13 cellular contexts compared by ENCODE assay signal in the genomic region with DNA sequence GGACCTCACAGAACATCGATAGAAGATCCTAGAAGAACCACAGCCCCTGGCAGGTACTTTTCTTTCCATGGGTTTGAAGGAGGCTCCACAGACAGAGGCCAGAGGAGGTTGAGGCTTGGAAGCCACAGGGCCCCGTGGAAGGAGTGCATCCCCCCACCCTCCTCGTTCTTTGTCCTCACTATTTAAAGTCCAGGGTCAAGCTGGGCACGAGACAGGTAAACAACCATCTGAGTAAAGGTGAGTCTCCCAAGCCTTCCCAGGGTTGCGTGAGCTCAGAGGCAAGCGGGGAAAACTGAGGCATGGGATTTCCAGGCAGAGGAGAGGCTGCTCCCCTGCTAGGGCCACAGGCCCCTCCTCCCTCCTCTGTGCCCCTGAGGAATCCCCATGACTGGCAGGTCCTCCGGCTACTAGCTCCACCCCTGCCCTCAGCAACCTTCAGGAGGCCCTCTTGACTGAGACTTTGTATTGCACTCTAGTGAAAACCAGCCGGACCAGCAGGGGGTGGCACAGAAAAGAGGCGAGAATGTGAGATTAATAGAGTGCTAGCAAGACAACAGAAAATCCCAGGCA. TPM values are rescaled to one million over a fixed set of nuclear protein-coding genes. Genes with fewer than 3 reads are reported as not detected.
A peak's percentile ranks its signal among the peaks of the same experiment; 100 is the strongest.
DNase-seq lines count a peak whose midpoint lies in the region; ATAC-seq, FAIRE-seq and TF ChIP-seq lines count a peak whose summit lies in the region.
"Had no signal": no experiment of that assay in that cellular context is flagged by ENCODE, and none has a peak within 500 bp of the region (broad histone marks: within the 10 kb centered on the region; RNA-seq: fewer than 3 reads in every experiment).

No MANE protein-coding gene starts in this region.

- no TSS peak for BruUV-seq in K562 (replicated peaks; lab: Mats Ljungman, UMichigan)

- TF ChIP-seq POLR2A in NB4 (IDR thresholded peaks at IDR 0.05; ENCODE audit: extremely low read depth, insufficient read length), result no peak
- no peak for TF ChIP-seq POLR2A in K562 (conservative IDR thresholded peaks at IDR 0.05)

- in situ Hi-C loops in K562 (cut with MboI), result no loop called here

- H3K27me3 ChIP-seq in K562 (ENCODE audit: control insufficient read depth in 2 of 2, insufficient read depth in 2 of 2, low read length in 2 of 2) (no peaks in the 10 kb centered on the region), neutrophil (no peaks in the 10 kb centered on the region), psoas muscle (ENCODE audit: insufficient read depth in 3 of 3, low read length in 2 of 3) (peaks cover 0 to 5% (median 0%) of the 10 kb centered on the region in 3 donors), dorsolateral prefrontal cortex (no peaks in the 10 kb centered on the region)
- H3K27me3 ChIP-seq: suprapubic skin had no signal

- peaks cover 4% of the 10 kb centered on the region for H3K9me1 ChIP-seq in K562 (ENCODE audit: control insufficient read depth, insufficient read depth, low read length)

- DNase-seq in GM20000 (ENCODE audit: low spot score) (peak; percentile 26), NB4 (ENCODE audit: low read depth) (peak; percentile 68), K562 (ENCODE audit: extremely low read depth in 1 of 4, low spot score in 3 of 4) (peak; percentile 66 to 73 (median 72)), RCC 7860 (ENCODE audit: low spot score) (no peak), psoas muscle (no peak), dorsolateral prefrontal cortex (no peak)
- DNase-seq: stimulated activated CD4-positive, alpha-beta T cell treated with anti-CD3 and anti-CD28 coated beads, Interleukin-4, amount 100 ng/mL, for 1 hour had no signal

- H3K9me3 ChIP-seq in K562 (replicated peaks; ENCODE audit: control insufficient read depth, insufficient read depth, low read depth, low read length) (no peaks in the 10 kb centered on the region), neutrophil (no peaks in the 10 kb centered on the region), psoas muscle (no peaks in the 10 kb centered on the region)
- H3K9me3 ChIP-seq: suprapubic skin had no signal

- H4K20me1 ChIP-seq in K562 (replicated peaks; ENCODE audit: control insufficient read depth, insufficient read depth, low read length), result no peaks in the 10 kb centered on the region

- CTCF ChIA-PET in K562 (lab: Yijun Ruan, JAX; ENCODE audit: low intra/inter-chr PET ratio), result no interaction called here

- POLR2A ChIA-PET in K562 (lab: Yijun Ruan, JAX), result interaction anchor here (0.7 to 1.0 kb wide), 5 partner anchors 8 to 24 kb away, joined by 3 to 4 read pairs (median 3); a partner anchor contains a TSS

- H3K27ac ChIP-seq in K562 (ENCODE audit: extremely low read depth, low read depth, low read length) (peak overlapping the region; percentile 32; the same call in 2 of the 3 replicates), neutrophil (peak overlapping the region; percentile 72), psoas muscle (no peak overlapping the region), dorsolateral prefrontal cortex (no peak overlapping the region)
- H3K27ac ChIP-seq: RWPE1, suprapubic skin had no signal

- H3K4me3 ChIP-seq in NB4 (ENCODE audit: low read depth, low read length), result no peak overlapping the region
- no peak overlapping the region for H3K4me3 ChIP-seq in K562
- peak overlapping the region in 1 of 2 experiments; percentile 38 for H3K4me3 ChIP-seq in neutrophil (ENCODE audit: low read depth in 1 of 2, low read length in 1 of 2)
- H3K4me3 ChIP-seq in psoas muscle, result no peak overlapping the region
- no peak overlapping the region for H3K4me3 ChIP-seq in dorsolateral prefrontal cortex
- H3K4me3 ChIP-seq: suprapubic skin had no signal

- peak; percentile 79 for FAIRE-seq in K562 (lab: Jason Lieb, UNC)
- FAIRE-seq in RCC 7860 (lab: Jason Lieb, UNC), result no peak
- FAIRE-seq: endothelial cell of umbilical vein had no signal

- H3K4me1 ChIP-seq in K562 (replicated peaks in 1 of 2; ENCODE audit: control insufficient read depth in 2 of 2, insufficient read depth in 2 of 2, low read length in 2 of 2) (peaks cover 11 to 22% of the 10 kb centered on the region in 2 experiments), neutrophil (ENCODE audit: control insufficient read depth in 1 of 2, insufficient read depth in 1 of 2, low read depth in 1 of 2, low read length in 1 of 2) (peaks cover 27 to 34% of the 10 kb centered on the region in 2 experiments), psoas muscle (no peaks in the 10 kb centered on the region)

- H3K9ac ChIP-seq in K562 (ENCODE audit: insufficient read depth in 1 of 2, low read depth in 2 of 2, low read length in 2 of 2), result peak overlapping the region in 1 of 2 experiments; percentile 89; a peak in 1 of 4 replicates

- peak overlapping the region; percentile 87 for H2AFZ ChIP-seq in K562 (ENCODE audit: low read depth, low read length)

- peak in 1 of 2 experiments; percentile 25; a peak in 1 of 4 replicates for TF ChIP-seq RAD21 in K562 (CRISPR knock-in tag; conservative IDR thresholded peaks at IDR 0.05 in 1 of 2, IDR thresholded peaks at IDR 0.05 in 1 of 2)

- TF ChIP-seq CTCF in GM20000 (IDR thresholded peaks at IDR 0.05; ENCODE audit: extremely low read depth, missing control alignments) (no peak), NB4 (IDR thresholded peaks at IDR 0.05; ENCODE audit: low read depth, low read length) (no peak), K562 (IDR thresholded peaks at IDR 0.05 in 2 of 3, conservative IDR thresholded peaks at IDR 0.05 in 1 of 3; ENCODE audit: insufficient read depth in 2 of 3, low read depth in 1 of 3, low read length in 3 of 3) (peak; percentile 49 to 63 (median 63)), neutrophil (IDR thresholded peaks at IDR 0.05) (no peak), psoas muscle (IDR thresholded peaks at IDR 0.05) (no peak), dorsolateral prefrontal cortex (IDR thresholded peaks at IDR 0.05 in 54 of 56, conservative IDR thresholded peaks at IDR 0.05 in 2 of 56; ENCODE audit: low read depth in 1 of 56, partially characterized antibody in 56 of 56) (no peak)

- no peak for TF ChIP-seq EP300 in K562 (IDR thresholded peaks at IDR 0.05; ENCODE audit: low read length)

- ATAC-seq in K562 (peak; percentile 82), psoas muscle (no peak), HG02970 (IDR thresholded peaks at IDR 0.05; ENCODE audit: low FRiP score, unreplicated experiment) (no peak)
- ATAC-seq: natural killer cell treated with Interleukin-12 subunit alpha and Interleukin-12 subunit beta and Interleukin-15 and Interleukin-18, amount 100 ng/mL, for 72 hours had no signal

- H3K4me2 ChIP-seq in K562 (ENCODE audit: insufficient read depth, low read length), result peak overlapping the region; percentile 33

- intact Hi-C loops in K562 (cut with micrococcal nuclease), result no loop called here
- intact Hi-C loops in psoas muscle (cut with DNase I), result no loop called here
- intact Hi-C loops in dorsolateral prefrontal cortex (cut with DNase I), result no loop called here

- no peaks in the 10 kb centered on the region for H3K36me3 ChIP-seq in K562 (ENCODE audit: control insufficient read depth, insufficient read depth, low read length)
- H3K36me3 ChIP-seq in neutrophil, result peaks cover 7% of the 10 kb centered on the region
- H3K36me3 ChIP-seq in psoas muscle (ENCODE audit: insufficient read depth in 1 of 2, low read depth in 1 of 2), result no peaks in the 10 kb centered on the region
- H3K36me3 ChIP-seq: suprapubic skin had no signal

- WGBS in K562 (ENCODE audit: insufficient coverage, low coverage, missing lambda C conversion rate), result 57% methylated on average over 8 of the region's 9 CpGs
- WGBS in psoas muscle, 3 donors, result 65 to 74% (median 70%) methylated on average over 9 of the region's 9 CpGs

- H3K79me2 ChIP-seq in K562 (ENCODE audit: control insufficient read depth, insufficient read depth, low read length), result no peaks in the 10 kb centered on the region

RNA-seq across cellular contexts. Expression of a gene that starts 0.9 kb away (rescaled TPM):
- total RNA-seq in K562 (2011; cell fraction: chromatin; rRNA removed; ENCODE audit: low replicate concordance), result 1.3 and 2.9 TPM in 2 replicates
- total RNA-seq in K562 (2011; cell fraction: nucleolus; rRNA removed), result 2.6 and 3.0 TPM in 2 replicates
- total RNA-seq in K562 (2011; cell fraction: nucleoplasm; rRNA removed), result 1.5 and 2.9 TPM in 2 replicates
- total RNA-seq in K562 (2014; rRNA removed) (1.8 and 3.2 TPM in 2 replicates), K562 (2014; rRNA removed; fragmentation: Illumina TruSeq; extraction: Trizol) (0.64 and 0.73 TPM in 2 replicates), K562 (2015; rRNA removed; fragmentation: Illumina TruSeq; extraction: Trizol) (1.6 and 1.9 TPM in 2 replicates), K562 (2021) (1.1 and 1.2 TPM in 2 replicates), psoas muscle (1 to 10 TPM in 1 of 4 donors, under 1 TPM in 2, not detected in 1; 0.34 to 1.5 (median 0.52) TPM), dorsolateral prefrontal cortex (1 to 10 TPM in 116 of 120 experiments, under 1 TPM in 4; 0.30 to 8.4 (median 2.7) TPM)
- polyA plus RNA-seq in K562 (2011; rRNA removed) (0.39 and 0.92 TPM in 2 replicates), K562 (2014; fragmentation: Illumina TruSeq; extraction: Trizol) (1.3 and 2.1 TPM in 2 replicates), K562 (2014; fragmentation: Nextera tagmentation; extraction: Ambion mirVana) (1 to 10 TPM; 2.4 to 2.9 TPM), K562 (2014; rRNA removed) (1.5 and 1.7 TPM in 2 replicates), psoas muscle (under 1 TPM in 2 of 3 donors, not detected in 1; 0.09 to 0.34 TPM)
- polyA plus RNA-seq in K562 (2011; cell fraction: cytosol; rRNA removed), result 0.27 and 1.2 TPM in 2 replicates
- 1.2 and 3.8 TPM in 2 replicates for polyA plus RNA-seq in K562 (2011; cell fraction: nucleus; rRNA removed)
- 2.4 and 5.4 TPM in 2 replicates for polyA plus RNA-seq in K562 (2012)
- 0.46 TPM in 1 of 2 replicates, not detected in the other for polyA minus RNA-seq in K562 (2011; rRNA and poly(A)+ RNA removed)
- not detected in 2 replicates for polyA minus RNA-seq in K562 (2011; cell fraction: cytosol; rRNA and poly(A)+ RNA removed)
- polyA minus RNA-seq in K562 (2011; cell fraction: nucleus; rRNA and poly(A)+ RNA removed), result 0.22 and 0.67 TPM in 2 replicates
- total RNA-seq: endothelial cell of umbilical vein, suprapubic skin had no signal
- polyA plus RNA-seq: endothelial cell of umbilical vein had no signal

RNA-seq across cellular contexts. Expression of a gene that starts 12.1 kb away (rescaled TPM):
- total RNA-seq in K562 (2011; cell fraction: chromatin; rRNA removed; ENCODE audit: low replicate concordance), result 2.1 and 6.2 TPM in 2 replicates
- 3.9 and 4.2 TPM in 2 replicates for total RNA-seq in K562 (2011; cell fraction: nucleolus; rRNA removed)
- total RNA-seq in K562 (2011; cell fraction: nucleoplasm; rRNA removed), result 3.4 and 4.7 TPM in 2 replicates
- 21.2 and 30.2 TPM in 2 replicates for total RNA-seq in K562 (2014; rRNA removed)
- 9.6 and 11.6 TPM in 2 replicates for total RNA-seq in K562 (2014; rRNA removed; fragmentation: Illumina TruSeq; extraction: Trizol)
- 21.3 and 22.4 TPM in 2 replicates for total RNA-seq in K562 (2015; rRNA removed; fragmentation: Illumina TruSeq; extraction: Trizol)
- 15.3 and 15.6 TPM in 2 replicates for total RNA-seq in K562 (2021)
- polyA plus RNA-seq in K562 (2011; rRNA removed), result 2.9 and 3.4 TPM in 2 replicates
- 2.2 and 6.1 TPM in 2 replicates for polyA plus RNA-seq in K562 (2011; cell fraction: cytosol; rRNA removed)
- 1.7 and 5.0 TPM in 2 replicates for polyA plus RNA-seq in K562 (2011; cell fraction: nucleus; rRNA removed)
- 25.2 and 83.2 TPM in 2 replicates for polyA plus RNA-seq in K562 (2012)
- 30.1 and 33.7 TPM in 2 replicates for polyA plus RNA-seq in K562 (2014; fragmentation: Illumina TruSeq; extraction: Trizol)
- polyA plus RNA-seq in K562 (2014; fragmentation: Nextera tagmentation; extraction: Ambion mirVana), result 10 to 100 TPM; 16.6 to 22.9 TPM
- polyA plus RNA-seq in K562 (2014; rRNA removed), result 15.6 and 15.8 TPM in 2 replicates
- 0.67 and 0.99 TPM in 2 replicates for polyA minus RNA-seq in K562 (2011; rRNA and poly(A)+ RNA removed)
- polyA minus RNA-seq in K562 (2011; cell fraction: cytosol; rRNA and poly(A)+ RNA removed), result 0.46 and 0.57 TPM in 2 replicates
- polyA minus RNA-seq in K562 (2011; cell fraction: nucleus; rRNA and poly(A)+ RNA removed), result 1.2 and 1.3 TPM in 2 replicates
- total RNA-seq in psoas muscle, result 10 to 100 TPM in 3 of 4 donors, 1 to 10 TPM in 1; 8.1 to 22.8 (median 13.4) TPM
- 1 to 10 TPM; 2.8 to 6.3 (median 3.5) TPM for polyA plus RNA-seq in psoas muscle
- total RNA-seq in dorsolateral prefrontal cortex, result 10 to 100 TPM in 119 of 120 experiments, 1 to 10 TPM in 1; 9.8 to 53.1 (median 32.5) TPM

RNA-seq across cellular contexts. Expression of a gene that starts 40.1 kb away (rescaled TPM):
- total RNA-seq in K562 (2011; cell fraction: chromatin; rRNA removed; ENCODE audit: low replicate concordance), result 0.28 and 2.5 TPM in 2 replicates
- 0.66 TPM in 1 of 2 replicates, not detected in the other for total RNA-seq in K562 (2011; cell fraction: nucleolus; rRNA removed)
- total RNA-seq in K562 (2011; cell fraction: nucleoplasm; rRNA removed), result 0.61 and 0.88 TPM in 2 replicates
- total RNA-seq in K562 (2014; rRNA removed) (not detected in 2 replicates), K562 (2014; rRNA removed; fragmentation: Illumina TruSeq; extraction: Trizol) (not detected in 2 replicates), K562 (2015; rRNA removed; fragmentation: Illumina TruSeq; extraction: Trizol) (not detected in 2 replicates), K562 (2021) (not detected in 2 replicates), psoas muscle (under 1 TPM in 1 of 4 donors, not detected in 3; 0.78 TPM), dorsolateral prefrontal cortex (1 to 10 TPM in 97 of 120 experiments, under 1 TPM in 8, not detected in 15; 0.68 to 7.5 (median 2.6) TPM)
- polyA plus RNA-seq in K562 (2011; rRNA removed) (0.54 TPM in 1 of 2 replicates, not detected in the other), K562 (2014; fragmentation: Illumina TruSeq; extraction: Trizol) (not detected in 2 replicates), K562 (2014; fragmentation: Nextera tagmentation; extraction: Ambion mirVana) (not detected), K562 (2014; rRNA removed) (0.16 TPM in 1 of 2 replicates, not detected in the other), psoas muscle (not detected)
- polyA plus RNA-seq in K562 (2011; cell fraction: cytosol; rRNA removed), result not detected in 2 replicates
- polyA plus RNA-seq in K562 (2011; cell fraction: nucleus; rRNA removed), result 0.70 and 3.3 TPM in 2 replicates
- polyA plus RNA-seq in K562 (2012), result 0.14 TPM in 1 of 2 replicates, not detected in the other
- 0.78 TPM in 1 of 2 replicates, not detected in the other for polyA minus RNA-seq in K562 (2011; rRNA and poly(A)+ RNA removed)
- not detected in 2 replicates for polyA minus RNA-seq in K562 (2011; cell fraction: cytosol; rRNA and poly(A)+ RNA removed)
- polyA minus RNA-seq in K562 (2011; cell fraction: nucleus; rRNA and poly(A)+ RNA removed), result not detected in 2 replicates
- total RNA-seq: endothelial cell of umbilical vein had no signal

RNA-seq across cellular contexts. Expression of a gene that starts 44.1 kb away (rescaled TPM):
- 10.8 and 22.1 TPM in 2 replicates for total RNA-seq in K562 (2011; cell fraction: chromatin; rRNA removed; ENCODE audit: low replicate concordance)
- 12.3 and 14.3 TPM in 2 replicates for total RNA-seq in K562 (2011; cell fraction: nucleolus; rRNA removed)
- 10.2 and 15.3 TPM in 2 replicates for total RNA-seq in K562 (2011; cell fraction: nucleoplasm; rRNA removed)
- total RNA-seq in K562 (2014; rRNA removed), result 33.1 and 36.1 TPM in 2 replicates
- total RNA-seq in K562 (2014; rRNA removed; fragmentation: Illumina TruSeq; extraction: Trizol), result 16.3 and 21.2 TPM in 2 replicates
- 28.1 and 31.3 TPM in 2 replicates for total RNA-seq in K562 (2015; rRNA removed; fragmentation: Illumina TruSeq; extraction: Trizol)
- total RNA-seq in K562 (2021), result 34.2 and 41.1 TPM in 2 replicates
- 2.6 and 4.1 TPM in 2 replicates for polyA plus RNA-seq in K562 (2011; rRNA removed)
- polyA plus RNA-seq in K562 (2011; cell fraction: cytosol; rRNA removed), result 3.4 and 5.4 TPM in 2 replicates
- polyA plus RNA-seq in K562 (2011; cell fraction: nucleus; rRNA removed), result 14.1 and 26.6 TPM in 2 replicates
- 37.3 and 44.8 TPM in 2 replicates for polyA plus RNA-seq in K562 (2012)
- polyA plus RNA-seq in K562 (2014; fragmentation: Illumina TruSeq; extraction: Trizol), result 24.5 and 30.9 TPM in 2 replicates
- 10 to 100 TPM in 1 of 2 experiments, 1 to 10 TPM in 1; 6.0 to 11.9 TPM for polyA plus RNA-seq in K562 (2014; fragmentation: Nextera tagmentation; extraction: Ambion mirVana)
- 14.4 and 16.5 TPM in 2 replicates for polyA plus RNA-seq in K562 (2014; rRNA removed)
- 3.0 TPM in 2 replicates for polyA minus RNA-seq in K562 (2011; rRNA and poly(A)+ RNA removed)
- 6.4 and 11.7 TPM in 2 replicates for polyA minus RNA-seq in K562 (2011; cell fraction: cytosol; rRNA and poly(A)+ RNA removed)
- 8.3 and 15.3 TPM in 2 replicates for polyA minus RNA-seq in K562 (2011; cell fraction: nucleus; rRNA and poly(A)+ RNA removed)
- total RNA-seq in psoas muscle, result 10 to 100 TPM; 20.5 to 48.3 (median 25.9) TPM
- polyA plus RNA-seq in psoas muscle, result 10 to 100 TPM; 22.3 to 47.4 (median 29.4) TPM
- 10 to 100 TPM; 10.9 to 27.0 (median 16.8) TPM for total RNA-seq in dorsolateral prefrontal cortex

RNA-seq across cellular contexts. Expression of a gene that starts 59.0 kb away (rescaled TPM):
- 0.07 TPM in 1 of 2 replicates, not detected in the other for total RNA-seq in K562 (2011; cell fraction: chromatin; rRNA removed; ENCODE audit: low replicate concordance)
- total RNA-seq in K562 (2011; cell fraction: nucleolus; rRNA removed), result under 0.01 TPM in 2 replicates
- 0.15 TPM in 1 of 2 replicates, not detected in the other for total RNA-seq in K562 (2011; cell fraction: nucleoplasm; rRNA removed)
- total RNA-seq in K562 (2014; rRNA removed) (0.27 and 0.86 TPM in 2 replicates), K562 (2014; rRNA removed; fragmentation: Illumina TruSeq; extraction: Trizol) (0.07 TPM in 1 of 2 replicates, not detected in the other), K562 (2015; rRNA removed; fragmentation: Illumina TruSeq; extraction: Trizol) (0.40 and 0.64 TPM in 2 replicates), K562 (2021) (0.56 and 1.5 TPM in 2 replicates), psoas muscle (100 to 1,000 TPM in 1 of 4 donors, 10 to 100 TPM in 3; 23.7 to 139 (median 34.9) TPM), dorsolateral prefrontal cortex (10 to 100 TPM in 110 of 120 experiments, 1 to 10 TPM in 10; 4.8 to 89.9 (median 23.3) TPM)
- polyA plus RNA-seq in K562 (2011; rRNA removed) (0.11 and 0.34 TPM in 2 replicates), K562 (2014; fragmentation: Illumina TruSeq; extraction: Trizol) (0.08 and 1.00 TPM in 2 replicates), K562 (2014; fragmentation: Nextera tagmentation; extraction: Ambion mirVana) (under 1 TPM; 0.08 to 0.21 TPM), K562 (2014; rRNA removed) (0.09 and 0.34 TPM in 2 replicates), psoas muscle (100 to 1,000 TPM in 1 of 3 donors, 10 to 100 TPM in 2; 40.9 to 141 (median 63.2) TPM)
- polyA plus RNA-seq in K562 (2011; cell fraction: cytosol; rRNA removed), result 0.03 and 0.06 TPM in 2 replicates
- polyA plus RNA-seq in K562 (2011; cell fraction: nucleus; rRNA removed), result not detected in 2 replicates
- polyA plus RNA-seq in K562 (2012), result 0.39 and 35.5 TPM in 2 replicates
- polyA minus RNA-seq in K562 (2011; rRNA and poly(A)+ RNA removed), result 0.03 TPM in 1 of 2 replicates, not detected in the other
- polyA minus RNA-seq in K562 (2011; cell fraction: cytosol; rRNA and poly(A)+ RNA removed), result not detected in 2 replicates
- not detected in 2 replicates for polyA minus RNA-seq in K562 (2011; cell fraction: nucleus; rRNA and poly(A)+ RNA removed)
- total RNA-seq: natural killer cell treated with Interleukin-12 subunit alpha and Interleukin-12 subunit beta and Interleukin-15 and Interleukin-18, amount 100 ng/mL, for 72 hours had no signal

Comparison
In these comparisons a context has a peak if more than half of its experiments do, and no peak if none do; other contexts are left out.
1. DNase-seq: peak in GM20000 (single experiment), NB4 (single experiment) and K562 (4 of 4); none in RCC 7860 (single experiment), psoas muscle (0 of 2) and dorsolateral prefrontal cortex (0 of 10).
2. CTCF ChIP-seq: peak in K562 (3 of 3); none in GM20000 (single experiment), NB4 (single experiment), neutrophil (single experiment), psoas muscle (single experiment) and dorsolateral prefrontal cortex (0 of 56).
3. H3K27ac ChIP-seq: peak in K562 (single experiment) and neutrophil (single experiment); none in psoas muscle (single experiment) and dorsolateral prefrontal cortex (0 of 59).